ENCODE assay signal across 18 cellular contexts in genomic region chr2:143819190-143819735, GRCh38.
DNase-seq lines count a peak whose midpoint lies in the region; ATAC-seq and TF ChIP-seq lines count a peak whose summit lies in the region.
"Had no signal": no experiment of that assay in that cellular context is flagged by ENCODE, and none has a peak within 500 bp of the region (broad histone marks: within the 10 kb centered on the region; RNA-seq: fewer than 3 reads in every experiment).

No MANE protein-coding gene starts in this region.

- peaks cover 11% of the 10 kb centered on the region for H3K4me1 Mint-ChIP-seq in memory B cell

- DNase-seq in GDM1 (lab: John Stamatoyannopoulos, UW) (peak; percentile 12), NB4 (ENCODE audit: low read depth) (peak; percentile 36), UCSD-AML1 (lab: John Stamatoyannopoulos, UW; ENCODE audit: unreplicated experiment) (peak; percentile 10), memory B cell (ENCODE audit: low spot score in 2 of 2) (no peak), SHP77 treated with DMSO at 0.1 percent for 48 hours (lab: John Stamatoyannopoulos, UW) (no peak)
- DNase-seq in effector CD4-positive, alpha-beta T cell, result no peak
- DNase-seq: activated CD4-positive, alpha-beta T cell treated with anti-CD3 and anti-CD28 coated beads for 48 hours; activated effector memory CD4-positive, alpha-beta T cell treated with anti-CD3 and anti-CD28 coated beads, Interleukin-2, amount 50 U/mL, for 16 hours; Calu3; effector memory CD8-positive, alpha-beta T cell; foreskin melanocyte; GOT3; left lung; NCI-H82; SHP77 had no signal

- H3K4me3 ChIP-seq in NB4 (ENCODE audit: low read depth, low read length), result no peak overlapping the region
- H3K4me3 ChIP-seq: left lung had no signal

- TF ChIP-seq CTCF in NB4 (IDR thresholded peaks at IDR 0.05; ENCODE audit: low read depth, low read length), result no peak

- peak; percentile 63 for ATAC-seq in memory B cell (ENCODE audit: low read depth)
- no peak for ATAC-seq in HG03039 (IDR thresholded peaks at IDR 0.05; ENCODE audit: unreplicated experiment)
- no peak for ATAC-seq in HG03432 (IDR thresholded peaks at IDR 0.05; ENCODE audit: unreplicated experiment)
- ATAC-seq: effector memory CD8-positive, alpha-beta T cell; left lung had no signal

- no peak for TF ChIP-seq POLR2A in NB4 (IDR thresholded peaks at IDR 0.05; ENCODE audit: extremely low read depth, insufficient read length)

- H3K4me3 Mint-ChIP-seq in memory B cell, result no peak overlapping the region
- H3K4me3 Mint-ChIP-seq: effector memory CD8-positive, alpha-beta T cell; T-helper 2 cell treated with Interferon-gamma antibody and Interleukin-4, amounts not matched to agents 5 μg/mL and 100 μg/mL, for 36 hours had no signal

- no peaks in the 10 kb centered on the region for H3K36me3 Mint-ChIP-seq in memory B cell

- H3K27me3 Mint-ChIP-seq in memory B cell, result peaks cover 4% of the 10 kb centered on the region

- no peak overlapping the region for H3K27ac Mint-ChIP-seq in memory B cell
- H3K27ac Mint-ChIP-seq: effector memory CD8-positive, alpha-beta T cell; T-helper 2 cell treated with Interferon-gamma antibody and Interleukin-4, amounts not matched to agents 5 μg/mL and 100 μg/mL, for 36 hours had no signal

- H3K9me3 Mint-ChIP-seq in memory B cell, result no peaks in the 10 kb centered on the region
- H3K9me3 Mint-ChIP-seq: effector memory CD8-positive, alpha-beta T cell; T-helper 2 cell treated with Interferon-gamma antibody and Interleukin-4, amounts not matched to agents 5 μg/mL and 100 μg/mL, for 36 hours had no signal

Comparison
In these comparisons a context has a peak if more than half of its experiments do, and no peak if none do; other contexts are left out.
1. DNase-seq: peak in GDM1 (single experiment), NB4 (single experiment) and UCSD-AML1 (single experiment); none in memory B cell (0 of 2), SHP77 treated with DMSO at 0.1 percent for 48 hours (single experiment) and effector CD4-positive, alpha-beta T cell (single experiment).